In the genomic region with DNA sequence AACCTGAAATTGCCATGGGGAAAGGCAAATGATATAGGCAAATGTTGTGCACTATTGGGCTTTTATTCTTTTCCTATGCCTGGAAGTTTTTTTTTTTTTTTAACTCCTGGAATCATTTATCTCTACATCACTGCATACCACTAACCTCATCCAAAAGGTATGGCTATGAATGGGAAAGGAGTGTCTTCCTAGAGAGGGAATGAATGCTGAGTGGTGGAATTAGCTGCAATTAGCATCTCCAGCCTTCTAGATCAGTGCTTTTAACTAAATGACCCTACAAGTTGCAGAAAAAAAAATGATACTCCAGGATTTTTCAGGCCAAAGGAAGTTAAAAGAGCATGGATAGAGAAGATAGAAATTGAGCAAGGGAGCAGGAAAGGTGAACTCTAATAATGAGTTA, we compare ENCODE assay signal across 25 cellular contexts.
"Had no signal": no experiment of that assay in that cellular context is flagged by ENCODE, and none has a peak within 500 bp of the region (broad histone marks: within the 10 kb centered on the region; RNA-seq: fewer than 3 reads in every experiment).

No MANE protein-coding gene starts in this region.

- H3K4me3 ChIP-seq: MG63, SJCRH30 had no signal

- H3K9me3 ChIP-seq: MG63, SJCRH30 had no signal

- H3K4me1 ChIP-seq: SJCRH30 had no signal

- H3K27me3 ChIP-seq: MG63, SJCRH30 had no signal

- ATAC-seq: HepG2, Panc1, PC-3, SK-N-SH treated with all-trans-retinoic acid at 6 μM for 48 hours had no signal

- DNase-seq: IMR-90, Karpas-422, KG1, MG63, NCI-H1092, NCI-H1105 treated with DMSO at 0.1 percent for 48 hours, NCI-H1417 treated with DMSO at 0.1 percent for 48 hours, NCI-H146, NCI-H1694 treated with DMSO at 0.1 percent for 48 hours, NCI-H1930, NCI-H2081, NCI-H2107, NCI-H2171 treated with DMSO at 0.1 percent for 48 hours, NCI-H226, NCI-H446, NCI-H510A, NCI-H524 treated with DMSO at 0.1 percent for 48 hours, NCI-H69, NCI-H774, PC-3, SHP77 treated with DMSO at 0.1 percent for 48 hours, SJCRH30 had no signal

- H3K36me3 ChIP-seq: MG63, SJCRH30 had no signal
